8 cellular contexts compared by ENCODE assay signal in genomic region chr10:5665380-5666323, GRCh38. TPM values are rescaled to one million over a fixed set of nuclear protein-coding genes. Genes with fewer than 3 reads are reported as not detected.
DNase-seq lines count a peak whose midpoint lies in the region; ATAC-seq and TF ChIP-seq lines count a peak whose summit lies in the region.

No MANE protein-coding gene starts in this region.

- ATAC-seq in GM19351 (IDR thresholded peaks at IDR 0.05; ENCODE audit: unreplicated experiment) (peak; percentile 46), gastrocnemius medialis (peak; percentile 58 to 72)

- peak overlapping the region; percentile 61 for H3K27ac ChIP-seq in adipose tissue (ENCODE audit: low read depth, low read length)
- no peak overlapping the region for H3K27ac ChIP-seq in iPS DF 6.9 (ENCODE audit: low read length)
- peak overlapping the region; percentile 73 to 84 (median 81) for H3K27ac ChIP-seq in gastrocnemius medialis

- in situ Hi-C loops in gastrocnemius medialis (cut with MboI; ENCODE audit: low sequenced_read_pairs in 4 of 4): no loop called here

- WGBS in adipose tissue, 3 donors: 5% methylated on average over 38 to 43 of the region's 43 CpGs
- WGBS in iPS DF 6.9 (ENCODE audit: insufficient coverage, insufficient read length): no CpG with 5 or more reads among the region's 43 CpGs

- DNase-seq in AG08396 (ENCODE audit: low spot score) (peak; percentile 57), M059J (ENCODE audit: low read depth) (peak; percentile 8), iPS DF 6.9 (ENCODE audit: low read depth, low spot score) (no peak), gastrocnemius medialis (no peak), NCI-H774 (lab: John Stamatoyannopoulos, UW) (no peak)
- no peak for DNase-seq in effector CD4-positive, alpha-beta T cell

- H3K9me3 ChIP-seq in iPS DF 6.9 (ENCODE audit: control insufficient read depth, insufficient read depth, low read length) (no peaks in the 10 kb centered on the region), gastrocnemius medialis (no peaks in the 10 kb centered on the region)

- H3K27me3 ChIP-seq in iPS DF 6.9 (ENCODE audit: control insufficient read depth, insufficient read depth, low read length): no peaks in the 10 kb centered on the region
- no peaks in the 10 kb centered on the region for H3K27me3 ChIP-seq in gastrocnemius medialis

- intact Hi-C loops in gastrocnemius medialis (cut with DNase I; ENCODE audit: low total_unique reads): loop anchor here (1.0 kb wide), 1 partner anchor 19 kb away; the partner anchor contains the start of gene TASOR2

- no peak for TF ChIP-seq POLR2A in gastrocnemius medialis (IDR thresholded peaks at IDR 0.05)

- H3K4me1 ChIP-seq in iPS DF 6.9 (ENCODE audit: control insufficient read depth, insufficient read depth, low read length) (peaks cover 6% of the 10 kb centered on the region), gastrocnemius medialis (peaks cover 18 to 19% of the 10 kb centered on the region in 2 donors)

- H3K4me3 ChIP-seq in iPS DF 6.9 (ENCODE audit: low read length) (peak overlapping the region; percentile 83), gastrocnemius medialis (peak overlapping the region; percentile 82 to 91 (median 88))

- TF ChIP-seq CTCF in gastrocnemius medialis (IDR thresholded peaks at IDR 0.05 in 4 of 5, conservative IDR thresholded peaks at IDR 0.05 in 1 of 5): no peak

- H3K36me3 ChIP-seq in iPS DF 6.9 (ENCODE audit: control insufficient read depth, insufficient read depth, low read length) (no peaks in the 10 kb centered on the region), gastrocnemius medialis (no peaks in the 10 kb centered on the region)

RNA-seq across cellular contexts. Expression of gene ASB13, which starts 0.7 kb away (rescaled TPM):
- total RNA-seq in M059J (2014; rRNA removed; shearing (Covaris generic)): 7.0 and 8.4 TPM in 2 replicates
- polyA plus RNA-seq in adipose tissue: 10 to 100 TPM; 11.9 to 40.9 (median 13.5) TPM
- 10 to 100 TPM in 3 of 4 donors, 1 to 10 TPM in 1; 9.6 to 20.0 (median 14.9) TPM for total RNA-seq in gastrocnemius medialis

RNA-seq across cellular contexts. Expression of gene TASOR2, which starts 19.0 kb away (rescaled TPM):
- total RNA-seq in M059J (2014; rRNA removed; shearing (Covaris generic)): 34.6 and 55.0 TPM in 2 replicates
- 10 to 100 TPM in 1 of 3 donors, 1 to 10 TPM in 2; 8.0 to 13.9 (median 8.0) TPM for polyA plus RNA-seq in adipose tissue
- total RNA-seq in gastrocnemius medialis: 10 to 100 TPM; 32.0 to 78.0 (median 50.0) TPM

Comparison
In these comparisons a context has a peak if more than half of its experiments do, and no peak if none do; other contexts are left out.
1. DNase-seq: peak in AG08396 (single experiment) and M059J (single experiment); none in iPS DF 6.9 (single experiment), gastrocnemius medialis (0 of 2), NCI-H774 (single experiment) and effector CD4-positive, alpha-beta T cell (single experiment).